In the genomic region with DNA sequence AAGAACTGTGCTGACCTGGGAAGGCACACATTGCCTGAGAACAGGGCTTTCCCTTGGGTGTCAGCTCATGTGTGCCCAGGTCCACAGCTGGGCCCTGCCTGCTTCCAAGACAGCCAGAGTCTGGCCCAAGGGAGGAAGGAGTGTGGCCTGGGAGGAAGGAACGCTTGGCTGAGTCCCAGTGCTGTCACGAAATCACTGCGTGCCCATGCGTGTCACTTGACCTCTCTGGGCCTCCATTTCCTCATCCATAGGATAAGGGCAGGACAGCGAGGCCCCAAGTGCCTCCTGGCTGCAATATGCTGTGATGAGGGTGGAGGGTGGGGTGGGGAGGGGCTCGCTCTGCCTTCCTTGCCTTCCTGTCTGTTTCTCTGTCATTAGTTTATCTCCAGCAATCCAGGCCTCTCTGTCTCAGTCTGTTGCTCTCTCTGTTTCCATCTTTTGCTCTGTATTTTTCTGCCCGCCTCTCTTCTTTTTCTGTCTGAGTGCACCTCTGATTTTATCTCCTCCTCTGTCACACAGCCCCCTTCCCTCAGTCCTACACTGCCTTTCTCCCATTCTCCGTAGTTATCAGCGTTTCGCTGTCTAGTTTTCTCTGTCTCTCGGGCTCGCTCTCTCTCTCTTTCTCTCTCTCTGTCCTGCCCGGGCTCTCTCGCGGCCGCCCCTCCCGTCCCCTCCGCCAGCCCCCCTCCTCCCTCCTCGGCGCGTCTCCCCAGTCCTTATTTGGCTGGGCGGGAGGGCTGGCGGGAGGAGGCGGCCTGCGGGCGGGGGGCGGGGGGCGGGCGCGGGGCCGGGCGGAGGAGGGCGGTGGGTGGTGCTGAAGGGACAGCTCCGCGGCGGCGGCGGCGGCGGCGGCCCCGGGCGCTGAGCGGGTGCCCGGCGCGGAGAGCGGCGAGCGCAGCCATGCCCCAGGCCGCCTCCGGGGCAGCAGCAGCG, we compare ENCODE assay signal across 8 cellular contexts. TPM values are rescaled to one million over a fixed set of nuclear protein-coding genes. Genes with fewer than 3 reads are reported as not detected.
DNase-seq lines count a peak whose midpoint lies in the region; ATAC-seq, FAIRE-seq and TF ChIP-seq lines count a peak whose summit lies in the region.

A gene (plus strand): TSS at position 842 of the 933 bp plus-strand sequence. CDS start 154 bp downstream, outside the sequence.

- intact Hi-C loops in head of caudate nucleus (cut with DNase I), result no loop called here
- intact Hi-C loops in posterior cingulate gyrus (cut with DNase I), result no loop called here
- intact Hi-C loops in vagina (cut with DNase I), result no loop called here

- peaks cover 3% of the 10 kb centered on the region for H3K4me1 Mint-ChIP-seq in activated naive CD4-positive, alpha-beta T cell treated with anti-CD3 and anti-CD28 coated beads, Interleukin-2, amount 10 ng/mL, durations not matched to agents 7 days and 5 days

- peaks cover 25% of the 10 kb centered on the region for H3K4me1 ChIP-seq in vagina

- H3K4me3 Mint-ChIP-seq in activated naive CD4-positive, alpha-beta T cell treated with anti-CD3 and anti-CD28 coated beads, Interleukin-2, amount 10 ng/mL, durations not matched to agents 7 days and 5 days, result no peak within 1 kb of the TSS

- DNase-seq in GM19239 (ENCODE audit: insufficient read length, low spot score), result peak; percentile 35
- peak; percentile 59 for DNase-seq in NCI-H82 treated with DMSO at 0.1 percent for 48 hours (lab: John Stamatoyannopoulos, UW; ENCODE audit: unreplicated experiment)
- DNase-seq in activated naive CD4-positive, alpha-beta T cell treated with anti-CD3 and anti-CD28 coated beads, Interleukin-2, amount 10 ng/mL, durations not matched to agents 7 days and 5 days, result peak; percentile 64
- peak in 37 of 42 donors; percentile 5 to 75 (median 40) for DNase-seq in head of caudate nucleus
- peak in 8 of 10 donors; percentile 24 to 88 (median 56) for DNase-seq in posterior cingulate gyrus
- no peak for DNase-seq in vagina (ENCODE audit: extremely low spot score in 2 of 2)

- H3K9me3 ChIP-seq in vagina, result no peaks in the 10 kb centered on the region

- no peaks in the 10 kb centered on the region for H3K9me3 Mint-ChIP-seq in activated naive CD4-positive, alpha-beta T cell treated with anti-CD3 and anti-CD28 coated beads, Interleukin-2, amount 10 ng/mL, durations not matched to agents 7 days and 5 days

- no peaks in the 10 kb centered on the region for H3K36me3 ChIP-seq in vagina

- peak within 1 kb of the TSS; percentile 64 for H3K27ac ChIP-seq in vagina

- H3K36me3 Mint-ChIP-seq in activated naive CD4-positive, alpha-beta T cell treated with anti-CD3 and anti-CD28 coated beads, Interleukin-2, amount 10 ng/mL, durations not matched to agents 7 days and 5 days, result no peaks in the 10 kb centered on the region

- ATAC-seq in GM19324 (IDR thresholded peaks at IDR 0.05; ENCODE audit: low FRiP score, unreplicated experiment) (no peak), HG03159 (IDR thresholded peaks at IDR 0.05; ENCODE audit: unreplicated experiment) (no peak)

- TF ChIP-seq POLR2A in vagina (IDR thresholded peaks at IDR 0.05), result no peak

- peaks cover 96% of the 10 kb centered on the region for H3K27me3 Mint-ChIP-seq in activated naive CD4-positive, alpha-beta T cell treated with anti-CD3 and anti-CD28 coated beads, Interleukin-2, amount 10 ng/mL, durations not matched to agents 7 days and 5 days

- CTCF ChIA-PET in activated naive CD4-positive, alpha-beta T cell treated with anti-CD3 and anti-CD28 coated beads, Interleukin-2, amount 10 ng/mL, durations not matched to agents 7 days and 5 days (lab: Charles Lee), result no interaction called here

- no peak within 1 kb of the TSS for H3K27ac Mint-ChIP-seq in activated naive CD4-positive, alpha-beta T cell treated with anti-CD3 and anti-CD28 coated beads, Interleukin-2, amount 10 ng/mL, durations not matched to agents 7 days and 5 days

- FAIRE-seq in GM19239 (lab: Jason Lieb, UNC), result no peak

- TF ChIP-seq CTCF in vagina (IDR thresholded peaks at IDR 0.05), result no peak

- H3K27me3 ChIP-seq in vagina, result no peaks in the 10 kb centered on the region

- H3K4me3 ChIP-seq in vagina, result peak within 1 kb of the TSS; percentile 36 to 63

RNA-seq across cellular contexts. Expression of the gene that starts here (rescaled TPM):
- total RNA-seq in vagina, result 10.6 TPM

Comparison
In these comparisons a context has a peak if more than half of its experiments do, and no peak if none do; other contexts are left out.
1. DNase-seq: peak in GM19239 (single experiment), NCI-H82 treated with DMSO at 0.1 percent for 48 hours (single experiment), activated naive CD4-positive, alpha-beta T cell treated with anti-CD3 and anti-CD28 coated beads, Interleukin-2, amount 10 ng/mL, durations not matched to agents 7 days and 5 days (single experiment), head of caudate nucleus (37 of 42) and posterior cingulate gyrus (8 of 10); none in vagina (0 of 2).